Comparison of ENCODE assay signal across 1 cellular context in genomic region chr9:137256362-137256761, GRCh38.
TF ChIP-seq lines count a peak whose summit lies in the region.

No MANE protein-coding gene starts in this region.

TF ChIP-seq in GM23338, 12 proteins besides CTCF, POLR2A, EP300 and RAD21 (continued from another document):
- no peak for TF ChIP-seq REST (IDR thresholded peaks at IDR 0.05; ENCODE audit: unreplicated experiment)
- TF ChIP-seq ZNF462 (CRISPR knock-in tag; IDR thresholded peaks at IDR 0.05) = no peak
- no peak for TF ChIP-seq EZH2 (IDR thresholded peaks at IDR 0.05; ENCODE audit: low read depth, unreplicated experiment)
- TF ChIP-seq ZNF114 (CRISPR knock-in tag; IDR thresholded peaks at IDR 0.05) = no peak
- TF ChIP-seq ZNF331 (CRISPR knock-in tag; IDR thresholded peaks at IDR 0.05; ENCODE audit: low read depth) = no peak
- TF ChIP-seq ETS1 (IDR thresholded peaks at IDR 0.05) = no peak
- TF ChIP-seq NANOG (IDR thresholded peaks at IDR 0.05; ENCODE audit: borderline replicate concordance) = no peak
- TF ChIP-seq JUNB (IDR thresholded peaks at IDR 0.05; ENCODE audit: unreplicated experiment) = no peak
